ENCODE assay signal across 11 cellular contexts in genomic region chr9:116594552-116594951, GRCh38.
DNase-seq lines count a peak whose midpoint lies in the region; ATAC-seq, FAIRE-seq and TF ChIP-seq lines count a peak whose summit lies in the region.
"Had no signal": no experiment of that assay in that cellular context is flagged by ENCODE, and none has a peak within 500 bp of the region (broad histone marks: within the 10 kb centered on the region; RNA-seq: fewer than 3 reads in every experiment).

No MANE protein-coding gene starts in this region.

- POLR2A ChIA-PET in BJ (lab: Charles Lee) = no interaction called here

- H3K4me1 Mint-ChIP-seq in effector memory CD8-positive, alpha-beta T cell (ENCODE audit: low read depth in 2 of 2) = no peaks in the 10 kb centered on the region

- no peak overlapping the region for H3K27ac Mint-ChIP-seq in effector memory CD8-positive, alpha-beta T cell

- peak; percentile 77 for DNase-seq in BJ (ENCODE audit: low read depth)
- DNase-seq in HT1080 (ENCODE audit: low read depth) = peak; percentile 88
- peak; percentile 65 to 95 for DNase-seq in cardiac fibroblast (ENCODE audit: low read depth in 2 of 2)
- peak; percentile 69 for DNase-seq in kidney glomerular epithelial cell (lab: John Stamatoyannopoulos, UW)
- DNase-seq in frontal cortex (ENCODE audit: low spot score in 2 of 2) = no peak
- no peak for DNase-seq in effector memory CD8-positive, alpha-beta T cell
- DNase-seq: activated T-cell treated with anti-CD3 and anti-CD28 coated beads for 4 hours, cerebellar nuclear complex, MV-4-11 had no signal

- H3K27me3 ChIP-seq in BJ (ENCODE audit: control insufficient read depth, insufficient read depth, low read length) = no peaks in the 10 kb centered on the region

- no peak for ATAC-seq in HG02571 (IDR thresholded peaks at IDR 0.05; ENCODE audit: unreplicated experiment)
- ATAC-seq in HG02678 (IDR thresholded peaks at IDR 0.05; ENCODE audit: unreplicated experiment) = no peak
- ATAC-seq in effector memory CD8-positive, alpha-beta T cell (replicated peaks) = no peak

- FAIRE-seq in frontal cortex (lab: Jason Lieb, UNC) = no peak

- TF ChIP-seq CTCF in BJ (IDR thresholded peaks at IDR 0.05; ENCODE audit: insufficient read depth, low read depth, low read length) = no peak
- no peak for TF ChIP-seq CTCF in cardiac fibroblast (IDR thresholded peaks at IDR 0.05; ENCODE audit: low read depth, low read length)

- H3K27me3 Mint-ChIP-seq in effector memory CD8-positive, alpha-beta T cell = no peaks in the 10 kb centered on the region

- no peaks in the 10 kb centered on the region for H3K36me3 Mint-ChIP-seq in effector memory CD8-positive, alpha-beta T cell (ENCODE audit: insufficient read depth)

- no peaks in the 10 kb centered on the region for H3K36me3 ChIP-seq in BJ (ENCODE audit: control insufficient read depth, insufficient read depth, low read length)

- CTCF ChIA-PET in BJ (lab: Yijun Ruan, JAX) = interaction anchor here (0.9 to 1.3 kb wide), 3 partner anchors 12 to 67 kb away, joined by 3 read pairs; no protein-coding TSS in a partner anchor

- no peak overlapping the region for H3K4me3 ChIP-seq in BJ (ENCODE audit: low read depth, low read length)
- H3K4me3 ChIP-seq in cardiac fibroblast (replicated peaks in 1 of 2; ENCODE audit: low read depth in 2 of 2, low read length in 2 of 2) = no peak overlapping the region

- no peak overlapping the region for H3K4me3 Mint-ChIP-seq in effector memory CD8-positive, alpha-beta T cell

- H3K9me3 Mint-ChIP-seq in effector memory CD8-positive, alpha-beta T cell = peaks cover 0 to 1% of the 10 kb centered on the region in 2 donors

Comparison
In these comparisons a context has a peak if more than half of its experiments do, and no peak if none do; other contexts are left out.
1. DNase-seq: peak in BJ (single experiment), HT1080 (single experiment), cardiac fibroblast (2 of 2) and kidney glomerular epithelial cell (single experiment); none in frontal cortex (0 of 2) and effector memory CD8-positive, alpha-beta T cell (0 of 3).